8 cellular contexts compared by ENCODE assay signal in the genomic region with DNA sequence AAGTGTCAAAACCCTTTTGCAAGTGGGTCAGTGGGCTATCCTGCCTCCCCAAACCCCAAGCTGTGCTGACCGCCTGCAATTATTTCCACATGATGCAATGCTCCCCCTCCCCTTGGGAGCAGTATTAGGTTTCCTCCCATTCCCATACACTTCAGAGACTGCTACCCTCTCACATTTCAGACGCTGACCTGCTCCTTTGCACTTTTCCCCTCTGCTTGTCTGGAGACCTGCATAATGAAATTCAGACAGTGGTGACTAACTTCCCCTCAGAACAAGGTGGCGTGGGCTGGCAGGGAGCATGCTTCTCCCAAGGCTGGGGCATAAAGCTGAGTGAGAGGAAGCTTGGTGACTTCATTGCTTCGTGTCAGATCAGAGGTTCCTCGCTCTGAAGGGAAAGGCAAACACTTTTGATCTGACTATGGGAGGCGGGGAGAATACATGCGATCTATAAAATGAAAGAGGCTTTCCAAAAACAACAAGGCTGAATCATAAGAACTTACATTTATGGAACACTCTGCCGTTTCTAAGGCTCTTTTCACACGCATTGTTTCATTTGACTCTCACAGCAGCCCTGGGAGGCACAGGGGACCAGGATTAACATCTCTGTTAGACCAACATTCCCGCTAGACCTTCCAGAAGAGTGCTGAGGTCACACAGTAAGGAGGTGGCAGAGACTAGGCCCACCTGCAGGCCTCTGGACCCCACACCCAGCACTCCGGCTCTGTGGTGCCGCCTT. TPM values are rescaled to one million over a fixed set of nuclear protein-coding genes. Genes with fewer than 3 reads are reported as not detected.
DNase-seq lines count a peak whose midpoint lies in the region; ATAC-seq and TF ChIP-seq lines count a peak whose summit lies in the region.

No MANE protein-coding gene starts in this region.

- no peak overlapping the region for H3K4me3 ChIP-seq in H7 (ENCODE audit: insufficient read depth, low read depth, low read length)
- H3K4me3 ChIP-seq in SK-N-SH (ENCODE audit: low read depth in 2 of 2, low read length in 1 of 2): peak overlapping the region in 1 of 2 experiments; percentile 31; a peak in 1 of 4 replicates
- H3K4me3 ChIP-seq in fibroblast of villous mesenchyme (ENCODE audit: low read depth, low read length): no peak overlapping the region
- no peak overlapping the region for H3K4me3 ChIP-seq in skeletal muscle satellite cell (ENCODE audit: low read length)

- no peak for TF ChIP-seq CTCF in SK-N-SH (IDR thresholded peaks at IDR 0.05)
- no peak for TF ChIP-seq CTCF in fibroblast of villous mesenchyme (IDR thresholded peaks at IDR 0.05; ENCODE audit: insufficient read depth, low read depth, low read length)

- H3K9ac ChIP-seq in SK-N-SH (peak overlapping the region; percentile 29; the same call in 1 of the 2 replicates), skeletal muscle satellite cell (ENCODE audit: low read depth, low read length) (peak overlapping the region; percentile 45)

- CTCF ChIA-PET in SK-N-SH (lab: Yijun Ruan, JAX): no interaction called here

- H3K27ac ChIP-seq in SK-N-SH (ENCODE audit: low read depth in 2 of 2, low read length in 1 of 2): peak overlapping the region; percentile 69 to 77

- peaks cover 0 to 7% of the 10 kb centered on the region in 2 experiments; a peak in 1 of 4 replicates for H3K4me1 ChIP-seq in SK-N-SH (ENCODE audit: control insufficient read depth in 1 of 2, insufficient read depth in 2 of 2, low read depth in 1 of 2, low read length in 1 of 2)
- peaks cover 29% of the 10 kb centered on the region for H3K4me1 ChIP-seq in skeletal muscle satellite cell (ENCODE audit: control insufficient read depth, insufficient read depth, low read length)

- POLR2A ChIA-PET in SK-N-SH (lab: Yijun Ruan, JAX): no interaction called here

- H3K79me2 ChIP-seq in SK-N-SH (ENCODE audit: insufficient read depth): no peaks in the 10 kb centered on the region

- TF ChIP-seq RAD21 in SK-N-SH (IDR thresholded peaks at IDR 0.05; ENCODE audit: low read length): no peak

- no peaks in the 10 kb centered on the region for H3K9me3 ChIP-seq in SK-N-SH
- H3K9me3 ChIP-seq in skeletal muscle satellite cell (replicated peaks; ENCODE audit: low read length): no peaks in the 10 kb centered on the region

- no peak for ATAC-seq in GM21381 (IDR thresholded peaks at IDR 0.05; ENCODE audit: unreplicated experiment)

- peaks cover 6% of the 10 kb centered on the region for H3F3A ChIP-seq in SK-N-SH (replicated peaks; ENCODE audit: insufficient read depth)

- WGBS in SK-N-SH (ENCODE audit: low lambda C conversion rate): 58% methylated on average over 12 of the region's 12 CpGs

- no peak; a peak in 1 of 4 replicates for TF ChIP-seq EP300 in SK-N-SH (IDR thresholded peaks at IDR 0.05; ENCODE audit: borderline replicate concordance in 1 of 2, low read depth in 1 of 2, low read length in 1 of 2)

- H2AFZ ChIP-seq in SK-N-SH (ENCODE audit: low read depth): no peak overlapping the region; the same call in 1 of the 2 replicates

- peak overlapping the region; percentile 60 for H3K4me2 ChIP-seq in SK-N-SH
- H3K4me2 ChIP-seq in skeletal muscle satellite cell (ENCODE audit: low read length): peak overlapping the region; percentile 63

- H3K36me3 ChIP-seq in H7 (replicated peaks; ENCODE audit: control insufficient read depth, insufficient read depth, low read length) (no peaks in the 10 kb centered on the region), SK-N-SH (replicated peaks in 1 of 2; ENCODE audit: control insufficient read depth in 1 of 2, insufficient read depth in 2 of 2, low read length in 1 of 2) (no peaks in the 10 kb centered on the region), skeletal muscle satellite cell (ENCODE audit: insufficient read depth, low read length) (no peaks in the 10 kb centered on the region)

- DNase-seq in H7 (peak; percentile 37), SK-N-SH (no peak), fibroblast of villous mesenchyme (ENCODE audit: low read depth) (peak; percentile 47), NCI-H2171 treated with DMSO at 0.1 percent for 48 hours (lab: John Stamatoyannopoulos, UW) (no peak), DMS153 (lab: John Stamatoyannopoulos, UW) (no peak)
- no peak for DNase-seq in NK-92 treated with Interleukin-12 subunit alpha and Interleukin-12 subunit beta, amount 100 ng/mL, for 24 hours (lab: John Stamatoyannopoulos, UW)

- H3K27me3 ChIP-seq in H7 (ENCODE audit: control insufficient read depth, insufficient read depth, low read length) (no peaks in the 10 kb centered on the region; the same call in 1 of the 2 replicates), SK-N-SH (ENCODE audit: insufficient read depth) (no peaks in the 10 kb centered on the region), skeletal muscle satellite cell (ENCODE audit: control insufficient read depth, insufficient read depth, low read length) (no peaks in the 10 kb centered on the region)

- no peaks in the 10 kb centered on the region for H3K9me2 ChIP-seq in SK-N-SH

- H4K20me1 ChIP-seq in SK-N-SH (ENCODE audit: insufficient read depth): no peaks in the 10 kb centered on the region

TF ChIP-seq in SK-N-SH, 30 proteins besides CTCF, POLR2A, EP300 and RAD21:
- TF ChIP-seq JUND (IDR thresholded peaks at IDR 0.05) (peak; percentile 15; the same call in 1 of the 2 replicates), RXRA (IDR thresholded peaks at IDR 0.05; ENCODE audit: borderline replicate concordance, low read depth) (peak; percentile 72; the same call in 1 of the 2 replicates), TEAD4 (IDR thresholded peaks at IDR 0.05; ENCODE audit: borderline replicate concordance, insufficient read depth) (no peak), MEF2A (IDR thresholded peaks at IDR 0.05; ENCODE audit: borderline replicate concordance, low read depth) (no peak), TCF12 (IDR thresholded peaks at IDR 0.05) (peak; percentile 55; the same call in 1 of the 2 replicates), FOSL2 (IDR thresholded peaks at IDR 0.05; ENCODE audit: borderline replicate concordance, low read depth) (peak; percentile 41; the same call in 1 of the 2 replicates)
- TF ChIP-seq, protein P1, sequence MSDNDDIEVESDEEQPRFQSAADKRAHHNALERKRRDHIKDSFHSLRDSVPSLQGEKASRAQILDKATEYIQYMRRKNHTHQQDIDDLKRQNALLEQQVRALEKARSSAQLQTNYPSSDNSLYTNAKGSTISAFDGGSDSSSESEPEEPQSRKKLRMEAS (IDR thresholded peaks at IDR 0.05; ENCODE audit: low read depth): peak; percentile 59; the same call in 1 of the 2 replicates

RNA-seq across cellular contexts. Expression of a gene that starts 27.5 kb away (rescaled TPM):
- total RNA-seq in H7 (2014; rRNA removed; shearing (Covaris generic)): 63.4 and 94.3 TPM in 2 replicates
- 4.0 and 5.5 TPM in 2 replicates for polyA plus RNA-seq in SK-N-SH (2012; rRNA removed)
- polyA plus RNA-seq in SK-N-SH (2012; cell fraction: cytosol; rRNA removed): 6.1 and 6.7 TPM in 2 replicates
- 3.8 and 5.0 TPM in 2 replicates for polyA plus RNA-seq in SK-N-SH (2012; cell fraction: nucleus; rRNA removed)
- 8.6 and 10.3 TPM in 2 replicates for total RNA-seq in fibroblast of villous mesenchyme
- 14.7 and 15.7 TPM in 2 replicates for total RNA-seq in skeletal muscle satellite cell (2012; rRNA removed)

Comparison
In these comparisons a context has a peak if more than half of its experiments do, and no peak if none do; other contexts are left out.
1. DNase-seq: peak in H7 (single experiment) and fibroblast of villous mesenchyme (single experiment); none in SK-N-SH (single experiment), NCI-H2171 treated with DMSO at 0.1 percent for 48 hours (single experiment), DMS153 (single experiment) and NK-92 treated with Interleukin-12 subunit alpha and Interleukin-12 subunit beta, amount 100 ng/mL, for 24 hours (single experiment).